Comparison of ENCODE assay signal across 22 cellular contexts in the genomic region with DNA sequence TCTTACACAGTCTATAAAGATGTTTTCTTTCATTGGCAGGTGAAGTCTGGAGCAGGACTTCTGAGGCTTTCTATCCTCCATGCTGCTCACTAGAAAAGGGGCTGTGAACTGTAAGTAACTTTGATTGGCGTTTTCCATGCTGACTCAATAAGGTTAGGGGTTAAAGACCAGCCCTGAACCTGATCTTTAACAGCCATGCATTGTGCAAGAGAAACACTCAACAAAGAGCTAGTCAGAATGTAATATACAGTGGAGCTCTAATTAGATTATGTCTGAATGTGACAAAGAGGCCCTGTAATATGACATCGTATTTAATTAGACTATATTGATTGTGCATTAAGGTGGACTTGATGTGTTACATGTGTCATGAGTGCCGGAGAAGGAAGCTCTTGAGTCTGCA.
"Had no signal": no experiment of that assay in that cellular context is flagged by ENCODE, and none has a peak within 500 bp of the region (broad histone marks: within the 10 kb centered on the region; RNA-seq: fewer than 3 reads in every experiment).

No MANE protein-coding gene starts in this region.

- H3K9me3 Mint-ChIP-seq: activated B cell treated with CpG ODN at 0.5 μM for 24 hours; activated naive CD4-positive, alpha-beta T cell treated with anti-CD3 and anti-CD28 coated beads for 36 hours; activated naive CD8-positive, alpha-beta T cell treated with anti-CD3 and anti-CD28 coated beads, Interleukin-2, amount 50 U/mL, for 24 hours; activated T-cell treated with anti-CD3 and anti-CD28 coated beads, Interleukin-2, amount 50 U/mL, for 24 hours; activated T-helper 2 cell treated with anti-CD3 and anti-CD28 coated beads, Interferon-gamma antibody, Interleukin-2, Interleukin-4, amounts not matched to agents 10 μg/mL and 5 μg/mL and 100 μg/mL, durations not matched to agents 14 hours and 24 hours and 36 hours; central memory CD8-positive, alpha-beta T cell; T-helper 2 cell treated with Interferon-gamma antibody and Interleukin-4, amounts not matched to agents 5 μg/mL and 100 μg/mL, for 36 hours had no signal

- H3K27ac ChIP-seq: coronary artery, gastroesophageal sphincter, heart left ventricle, left ventricle myocardium inferior, parathyroid adenoma had no signal

- H3K4me1 Mint-ChIP-seq: activated B cell treated with CpG ODN at 0.5 μM for 24 hours; activated naive CD8-positive, alpha-beta T cell treated with anti-CD3 and anti-CD28 coated beads, Interleukin-2, amount 50 U/mL, for 24 hours; central memory CD8-positive, alpha-beta T cell; naive B cell had no signal

- DNase-seq: activated B cell treated with CpG ODN at 0.5 μM for 24 hours; activated CD4-positive, alpha-beta T cell treated with anti-CD3 and anti-CD28 coated beads for 48 hours; activated CD8-positive, alpha-beta T cell treated with anti-CD3 and anti-CD28 coated beads, Interleukin-2, amount 10 ng/mL, durations not matched to agents 7 days and 5 days; activated naive CD4-positive, alpha-beta T cell treated with anti-CD3 and anti-CD28 coated beads for 36 hours; activated naive CD8-positive, alpha-beta T cell treated with anti-CD3 and anti-CD28 coated beads, Interleukin-2, amount 50 U/mL, for 24 hours; activated T-cell treated with anti-CD3 and anti-CD28 coated beads, Interleukin-2, amount 50 U/mL, for 24 hours; anterior cingulate cortex; heart left ventricle; kidney; left ventricle myocardium inferior; naive B cell; stimulated activated CD4-positive, alpha-beta T cell treated with anti-CD3 and anti-CD28 coated beads, Interleukin-1b, Interleukin-23, amount 100 ng/mL, for 48 hours; stimulated activated CD8-positive, alpha-beta memory T cell treated with anti-CD3 and anti-CD28 coated beads, Interleukin-4, amount 100 ng/mL, for 48 hours; stimulated activated naive CD4-positive, alpha-beta T cell; SW 1271 had no signal

- H3K36me3 ChIP-seq: gastroesophageal sphincter, heart left ventricle, left ventricle myocardium inferior had no signal

- H3K4me3 ChIP-seq: coronary artery, gastroesophageal sphincter, heart left ventricle, left ventricle myocardium inferior had no signal

- H3K9me3 ChIP-seq: heart left ventricle had no signal

- H3K27me3 ChIP-seq: gastroesophageal sphincter, heart left ventricle had no signal

- H3K9ac ChIP-seq: parathyroid adenoma had no signal

- H3K4me1 ChIP-seq: gastroesophageal sphincter, left ventricle myocardium inferior, parathyroid adenoma had no signal

- H3K27ac Mint-ChIP-seq: activated B cell treated with CpG ODN at 0.5 μM for 24 hours; activated CD8-positive, alpha-beta T cell treated with anti-CD3 and anti-CD28 coated beads, Interleukin-2, amount 10 ng/mL, durations not matched to agents 7 days and 5 days; activated naive CD4-positive, alpha-beta T cell treated with anti-CD3 and anti-CD28 coated beads for 36 hours; activated naive CD8-positive, alpha-beta T cell treated with anti-CD3 and anti-CD28 coated beads, Interleukin-2, amount 50 U/mL, for 24 hours; activated T-cell treated with anti-CD3 and anti-CD28 coated beads, Interleukin-2, amount 50 U/mL, for 24 hours; activated T-helper 2 cell treated with anti-CD3 and anti-CD28 coated beads, Interferon-gamma antibody, Interleukin-2, Interleukin-4, amounts not matched to agents 10 μg/mL and 5 μg/mL and 100 μg/mL, durations not matched to agents 14 hours and 24 hours and 36 hours; naive B cell; T-helper 2 cell treated with Interferon-gamma antibody and Interleukin-4, amounts not matched to agents 5 μg/mL and 100 μg/mL, for 36 hours had no signal

- H3K4me3 Mint-ChIP-seq: activated B cell treated with CpG ODN at 0.5 μM for 24 hours; activated CD8-positive, alpha-beta T cell treated with anti-CD3 and anti-CD28 coated beads, Interleukin-2, amount 10 ng/mL, durations not matched to agents 7 days and 5 days; activated naive CD4-positive, alpha-beta T cell treated with anti-CD3 and anti-CD28 coated beads for 36 hours; activated naive CD8-positive, alpha-beta T cell treated with anti-CD3 and anti-CD28 coated beads, Interleukin-2, amount 50 U/mL, for 24 hours; activated T-cell treated with anti-CD3 and anti-CD28 coated beads, Interleukin-2, amount 50 U/mL, for 24 hours; central memory CD8-positive, alpha-beta T cell; naive B cell; T-helper 2 cell treated with Interferon-gamma antibody and Interleukin-4, amounts not matched to agents 5 μg/mL and 100 μg/mL, for 36 hours had no signal

- ATAC-seq: activated CD8-positive, alpha-beta T cell treated with anti-CD3 and anti-CD28 coated beads, Interleukin-2, amount 10 ng/mL, durations not matched to agents 7 days and 5 days; activated naive CD8-positive, alpha-beta T cell treated with anti-CD3 and anti-CD28 coated beads, Interleukin-2, amount 50 U/mL, for 24 hours; esophagus mucosa; gastroesophageal sphincter; heart left ventricle had no signal

- H2AFZ ChIP-seq: parathyroid adenoma had no signal
